In the genomic region with DNA sequence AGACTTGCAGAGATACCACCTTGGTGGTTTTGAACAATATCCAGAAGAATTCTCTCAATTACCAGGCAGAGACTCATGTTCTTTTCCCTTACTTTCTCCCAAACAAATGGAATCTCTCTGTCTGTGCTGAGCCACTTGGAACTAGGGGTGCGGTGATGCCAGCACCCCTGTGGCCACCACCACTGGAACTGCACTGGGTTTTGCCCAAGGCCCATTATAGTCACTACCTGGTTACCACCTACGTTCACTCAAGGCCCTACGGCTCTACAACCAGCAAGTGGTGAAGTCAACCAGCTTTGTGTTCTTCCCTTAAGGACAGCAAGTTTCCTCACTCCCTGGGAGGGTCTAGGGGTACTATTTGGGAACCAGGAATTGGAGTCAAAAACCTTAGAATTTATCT, we compare ENCODE assay signal across 33 cellular contexts.
"Had no signal": no experiment of that assay in that cellular context is flagged by ENCODE, and none has a peak within 500 bp of the region (broad histone marks: within the 10 kb centered on the region; RNA-seq: fewer than 3 reads in every experiment).

No MANE protein-coding gene starts in this region.

- DNase-seq: Karpas-422, Kasumi-1, MG63, MM.1S, MV-4-11, NCI-H1048, NCI-H1092, NCI-H1092 treated with DMSO at 0.1 percent for 48 hours, NCI-H1105, NCI-H1105 treated with DMSO at 0.1 percent for 48 hours, NCI-H1417, NCI-H1417 treated with DMSO at 0.1 percent for 48 hours, NCI-H1436, NCI-H1436 treated with DMSO at 0.1 percent for 48 hours, NCI-H146, NCI-H1694, NCI-H1694 treated with DMSO at 0.1 percent for 48 hours, NCI-H187, NCI-H187 treated with DMSO at 0.1 percent for 48 hours, NCI-H1930, NCI-H2029, NCI-H2029 treated with DMSO at 0.1 percent for 48 hours, NCI-H2081, NCI-H2081 treated with DMSO at 0.1 percent for 48 hours, NCI-H2107, NCI-H2171, NCI-H2171 treated with DMSO at 0.1 percent for 48 hours, NCI-H2227 treated with DMSO at 0.1 percent for 48 hours, NCI-H226, NCI-H345, NCI-H446, NCI-H446 treated with DMSO at 0.1 percent for 48 hours, NCI-H510A had no signal
